In the genomic region with DNA sequence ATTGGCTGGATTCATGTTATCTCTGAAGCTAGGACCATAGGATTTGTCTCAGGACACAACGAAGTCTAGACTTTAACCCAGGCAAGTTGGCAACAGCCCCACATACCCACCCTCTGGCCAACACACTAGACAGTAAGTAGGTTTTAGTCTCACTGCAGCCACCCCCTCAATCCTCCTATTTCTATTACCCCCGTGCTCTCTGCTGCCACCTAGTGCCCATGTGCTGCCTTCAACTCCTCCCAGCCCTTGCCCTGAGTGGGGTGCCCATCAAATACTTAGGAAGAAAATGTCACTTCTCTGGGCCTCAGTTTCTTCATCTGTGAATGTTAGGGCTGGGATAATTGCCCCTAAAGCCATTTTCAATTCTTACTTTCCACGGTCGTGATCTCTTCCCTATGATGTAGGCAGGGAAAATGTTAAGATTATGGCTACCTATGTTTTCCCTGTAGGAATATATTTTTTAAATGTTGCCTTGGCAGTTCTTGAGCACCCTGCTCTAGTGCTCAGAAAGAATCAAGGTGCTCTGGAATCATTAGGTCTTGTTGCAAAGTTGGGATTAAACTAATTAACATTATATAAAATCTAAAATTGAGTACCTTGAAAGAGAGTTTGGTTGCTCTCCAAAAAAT, we compare ENCODE assay signal across 9 cellular contexts.
DNase-seq lines count a peak whose midpoint lies in the region; ATAC-seq and TF ChIP-seq lines count a peak whose summit lies in the region.
"Had no signal": no experiment of that assay in that cellular context is flagged by ENCODE, and none has a peak within 500 bp of the region (broad histone marks: within the 10 kb centered on the region; RNA-seq: fewer than 3 reads in every experiment).

No MANE protein-coding gene starts in this region.

- H3F3A ChIP-seq in MM.1S (ENCODE audit: insufficient read depth, low read length), result no peaks in the 10 kb centered on the region

- no peaks in the 10 kb centered on the region for H3K4me1 Mint-ChIP-seq in activated naive CD8-positive, alpha-beta T cell treated with anti-CD3 and anti-CD28 coated beads, Interleukin-2, amount 10 ng/mL, durations not matched to agents 7 days and 5 days
- no peaks in the 10 kb centered on the region for H3K4me1 Mint-ChIP-seq in natural killer cell

- no peak overlapping the region for H3K4me3 Mint-ChIP-seq in activated naive CD8-positive, alpha-beta T cell treated with anti-CD3 and anti-CD28 coated beads, Interleukin-2, amount 10 ng/mL, durations not matched to agents 7 days and 5 days
- no peak overlapping the region for H3K4me3 Mint-ChIP-seq in natural killer cell

- POLR2A ChIA-PET in activated naive CD8-positive, alpha-beta T cell treated with anti-CD3 and anti-CD28 coated beads, Interleukin-2, amount 10 ng/mL, durations not matched to agents 7 days and 5 days (lab: Charles Lee), result no interaction called here

- no peaks in the 10 kb centered on the region for H3K4me1 ChIP-seq in MM.1S (ENCODE audit: low read length)
- H3K4me1 ChIP-seq: BLaER1 had no signal

- no peaks in the 10 kb centered on the region for H3K27me3 ChIP-seq in MM.1S (replicated peaks; ENCODE audit: insufficient read depth, low read length)
- H3K27me3 ChIP-seq: BLaER1 had no signal

- H3K4me3 ChIP-seq in MM.1S (ENCODE audit: low read length), result no peak overlapping the region
- H3K4me3 ChIP-seq: BLaER1 had no signal

- ATAC-seq in activated naive CD8-positive, alpha-beta T cell treated with anti-CD3 and anti-CD28 coated beads, Interleukin-2, amount 10 ng/mL, durations not matched to agents 7 days and 5 days (ENCODE audit: low read depth), result no peak
- ATAC-seq in natural killer cell (no peak), HG03520 (IDR thresholded peaks at IDR 0.05; ENCODE audit: unreplicated experiment) (no peak), GM21619 (IDR thresholded peaks at IDR 0.05; ENCODE audit: unreplicated experiment) (no peak)

- H3K27me3 Mint-ChIP-seq in activated naive CD8-positive, alpha-beta T cell treated with anti-CD3 and anti-CD28 coated beads, Interleukin-2, amount 10 ng/mL, durations not matched to agents 7 days and 5 days, result peaks cover 6% of the 10 kb centered on the region
- peaks cover 10 to 15% of the 10 kb centered on the region in 2 donors for H3K27me3 Mint-ChIP-seq in natural killer cell (ENCODE audit: low read depth in 2 of 2)

- no peaks in the 10 kb centered on the region for H3K79me2 ChIP-seq in MM.1S (ENCODE audit: low read length)

- TF ChIP-seq CTCF in MM.1S (IDR thresholded peaks at IDR 0.05; ENCODE audit: low read length), result peak; percentile 98
- TF ChIP-seq CTCF in natural killer cell (IDR thresholded peaks at IDR 0.05), result peak; percentile 26

- no peak overlapping the region for H3K9ac ChIP-seq in MM.1S (ENCODE audit: low read length)
- H3K9ac ChIP-seq: BLaER1 had no signal

- no peaks in the 10 kb centered on the region for H3K9me3 Mint-ChIP-seq in activated naive CD8-positive, alpha-beta T cell treated with anti-CD3 and anti-CD28 coated beads, Interleukin-2, amount 10 ng/mL, durations not matched to agents 7 days and 5 days
- no peaks in the 10 kb centered on the region for H3K9me3 Mint-ChIP-seq in natural killer cell

- H4K20me1 ChIP-seq in MM.1S (ENCODE audit: insufficient read depth, low read length), result no peaks in the 10 kb centered on the region
- H4K20me1 ChIP-seq: BLaER1 had no signal

- no peaks in the 10 kb centered on the region for H3K36me3 Mint-ChIP-seq in activated naive CD8-positive, alpha-beta T cell treated with anti-CD3 and anti-CD28 coated beads, Interleukin-2, amount 10 ng/mL, durations not matched to agents 7 days and 5 days
- H3K36me3 Mint-ChIP-seq in natural killer cell, result no peaks in the 10 kb centered on the region

- peak; percentile 6 for DNase-seq in NCI-H1092 (lab: John Stamatoyannopoulos, UW)
- DNase-seq in NCI-H1092 treated with DMSO at 0.1 percent for 48 hours (lab: John Stamatoyannopoulos, UW), result no peak
- DNase-seq in MM.1S, result peak; percentile 54
- DNase-seq in activated naive CD8-positive, alpha-beta T cell treated with anti-CD3 and anti-CD28 coated beads, Interleukin-2, amount 10 ng/mL, durations not matched to agents 7 days and 5 days, result peak; percentile 48
- DNase-seq in natural killer cell, result no peak
- DNase-seq in NCI-H1930 (lab: John Stamatoyannopoulos, UW), result no peak

- no peak overlapping the region for H2AFZ ChIP-seq in MM.1S (ENCODE audit: low read length)

- no peaks in the 10 kb centered on the region for H3K9me2 ChIP-seq in MM.1S (replicated peaks; ENCODE audit: insufficient read depth, low read length)

- H3K27ac Mint-ChIP-seq in activated naive CD8-positive, alpha-beta T cell treated with anti-CD3 and anti-CD28 coated beads, Interleukin-2, amount 10 ng/mL, durations not matched to agents 7 days and 5 days, result no peak overlapping the region
- no peak overlapping the region for H3K27ac Mint-ChIP-seq in natural killer cell

- intact Hi-C loops in natural killer cell (cut with micrococcal nuclease), result loop anchor here (10.0 kb wide), 1 partner anchor 451 kb away; no protein-coding TSS in a partner anchor

- H3K4me2 ChIP-seq in MM.1S (ENCODE audit: low read depth, low read length), result no peak overlapping the region
- H3K4me2 ChIP-seq: BLaER1 had no signal

- H3K9me3 ChIP-seq in MM.1S (replicated peaks; ENCODE audit: insufficient read depth, low read length), result no peaks in the 10 kb centered on the region
- H3K9me3 ChIP-seq: BLaER1 had no signal

- no peaks in the 10 kb centered on the region for H3K36me3 ChIP-seq in MM.1S (replicated peaks; ENCODE audit: insufficient read depth, low read length)
- H3K36me3 ChIP-seq: BLaER1 had no signal

- no peak overlapping the region for H3K27ac ChIP-seq in MM.1S (ENCODE audit: low read length)
- H3K27ac ChIP-seq: BLaER1 had no signal

Comparison
In these comparisons a context has a peak if more than half of its experiments do, and no peak if none do; other contexts are left out.
1. DNase-seq: peak in NCI-H1092 (single experiment), MM.1S (single experiment) and activated naive CD8-positive, alpha-beta T cell treated with anti-CD3 and anti-CD28 coated beads, Interleukin-2, amount 10 ng/mL, durations not matched to agents 7 days and 5 days (single experiment); none in NCI-H1092 treated with DMSO at 0.1 percent for 48 hours (single experiment), natural killer cell (single experiment) and NCI-H1930 (0 of 2).